ENCODE assay signal across 22 cellular contexts in genomic region chr12:30763053-30763452, GRCh38.
"Had no signal": no experiment of that assay in that cellular context is flagged by ENCODE, and none has a peak within 500 bp of the region (broad histone marks: within the 10 kb centered on the region; RNA-seq: fewer than 3 reads in every experiment).

No MANE protein-coding gene starts in this region.

- H3K9me3 ChIP-seq: colonic mucosa, esophagus squamous epithelium, lower lobe of right lung, thoracic aorta, tibial nerve, vagina had no signal

- H3K27ac ChIP-seq: colonic mucosa, esophagus squamous epithelium, heart right ventricle, lower lobe of right lung, thoracic aorta, tibial nerve, vagina had no signal

- H3K4me1 ChIP-seq: colonic mucosa, esophagus squamous epithelium, heart right ventricle, lower lobe of right lung, tibial nerve, vagina had no signal

- H3K4me3 ChIP-seq: colonic mucosa, esophagus squamous epithelium, heart right ventricle, lower lobe of right lung, thoracic aorta, tibial nerve, vagina had no signal

- H3K27ac Mint-ChIP-seq: dendritic cell treated with granulocyte-macrophage colony-stimulating factor and Interleukin-4, amounts not matched to agents 40 ng/mL and 50 ng/mL, for 4 days; naive thymus-derived CD8-positive, alpha-beta T cell; nephron progenitor cell; stimulated activated memory B cell treated with anti-CD40 and anti-IgM and Interleukin-4, amounts not matched to agents 10 μg/mL and 1 μg/mL and 100 μg/mL, for 72 hours had no signal

- ATAC-seq: heart right ventricle; left ventricle myocardium superior; lower lobe of right lung; naive thymus-derived CD8-positive, alpha-beta T cell; sciatic nerve; stimulated activated memory B cell treated with anti-CD40 and anti-IgM and Interleukin-4, amounts not matched to agents 10 μg/mL and 1 μg/mL and 100 μg/mL, for 72 hours; stimulated activated naive CD8-positive, alpha-beta T cell treated with anti-CD3 and anti-CD28 coated beads, Interleukin-15, Interleukin-2, amounts not matched to agents 100 U/mL and 50 U/mL, for 24 hours had no signal

- H3K27me3 Mint-ChIP-seq: stimulated activated memory B cell treated with anti-CD40 and anti-IgM and Interleukin-4, amounts not matched to agents 10 μg/mL and 1 μg/mL and 100 μg/mL, for 72 hours had no signal

- FAIRE-seq: endothelial cell of umbilical vein, keratinocyte had no signal

- H3K9me3 Mint-ChIP-seq: dendritic cell treated with granulocyte-macrophage colony-stimulating factor and Interleukin-4, amounts not matched to agents 40 ng/mL and 50 ng/mL, for 4 days; naive thymus-derived CD8-positive, alpha-beta T cell; stimulated activated memory B cell treated with anti-CD40 and anti-IgM and Interleukin-4, amounts not matched to agents 10 μg/mL and 1 μg/mL and 100 μg/mL, for 72 hours had no signal

- H3K4me1 Mint-ChIP-seq: naive thymus-derived CD8-positive, alpha-beta T cell; stimulated activated memory B cell treated with anti-CD40 and anti-IgM and Interleukin-4, amounts not matched to agents 10 μg/mL and 1 μg/mL and 100 μg/mL, for 72 hours had no signal

- H3K36me3 ChIP-seq: colonic mucosa, esophagus squamous epithelium, heart right ventricle, lower lobe of right lung, thoracic aorta, vagina had no signal

- H3K4me3 Mint-ChIP-seq: dendritic cell treated with granulocyte-macrophage colony-stimulating factor and Interleukin-4, amounts not matched to agents 40 ng/mL and 50 ng/mL, for 4 days; naive thymus-derived CD8-positive, alpha-beta T cell; nephron progenitor cell; stimulated activated memory B cell treated with anti-CD40 and anti-IgM and Interleukin-4, amounts not matched to agents 10 μg/mL and 1 μg/mL and 100 μg/mL, for 72 hours had no signal

- DNase-seq: colonic mucosa; effector CD8-positive, alpha-beta T cell; esophagus squamous epithelium; foreskin melanocyte; glutamatergic neuron; heart right ventricle; left ventricle myocardium superior; lower lobe of right lung; naive thymus-derived CD8-positive, alpha-beta T cell; nephron progenitor cell; nucleus accumbens; stimulated activated CD4-positive, alpha-beta T cell treated with anti-CD3 and anti-CD28 coated beads, Interleukin-2, amount 100 ng/mL, for 24 hours; stimulated activated CD4-positive, alpha-beta T cell treated with anti-CD3 and anti-CD28 coated beads, Interleukin-4, amount 100 ng/mL, for 24 hours; stimulated activated naive CD8-positive, alpha-beta T cell treated with anti-CD3 and anti-CD28 coated beads, Interleukin-15, Interleukin-2, amounts not matched to agents 100 U/mL and 50 U/mL, for 24 hours had no signal

- H3K27me3 ChIP-seq: colonic mucosa, esophagus squamous epithelium, heart right ventricle, tibial nerve, vagina had no signal

- H3K36me3 Mint-ChIP-seq: stimulated activated memory B cell treated with anti-CD40 and anti-IgM and Interleukin-4, amounts not matched to agents 10 μg/mL and 1 μg/mL and 100 μg/mL, for 72 hours had no signal
